23 cellular contexts compared by ENCODE assay signal in genomic region chr1:100573960-100574359, GRCh38.
"Had no signal": no experiment of that assay in that cellular context is flagged by ENCODE, and none has a peak within 500 bp of the region (broad histone marks: within the 10 kb centered on the region; RNA-seq: fewer than 3 reads in every experiment).

No MANE protein-coding gene starts in this region.

- H3K9me3 ChIP-seq: esophagus squamous epithelium, gastrocnemius medialis, lower lobe of right lung had no signal

- H3K4me1 ChIP-seq: esophagus squamous epithelium, gastrocnemius medialis, heart right ventricle, left lung, lower lobe of right lung had no signal

- H3K27ac ChIP-seq: epithelial cell of prostate, esophagus squamous epithelium, gastrocnemius medialis, heart right ventricle, left lung, lower lobe of right lung had no signal

- H3K4me3 ChIP-seq: esophagus squamous epithelium, gastrocnemius medialis, heart right ventricle, left lung, lower lobe of right lung, mucosa of descending colon had no signal

- H3K36me3 ChIP-seq: esophagus squamous epithelium, gastrocnemius medialis, heart right ventricle, left lung, lower lobe of right lung had no signal

- ATAC-seq: effector memory CD8-positive, alpha-beta T cell; esophagus mucosa; gastrocnemius medialis; heart right ventricle; left cardiac atrium; left lung; left ventricle myocardium superior; lower lobe of right lung; mucosa of descending colon; naive thymus-derived CD8-positive, alpha-beta T cell had no signal

- DNase-seq: cortex of kidney; effector CD8-positive, alpha-beta T cell; effector memory CD8-positive, alpha-beta T cell; endodermal cell; erythroblast; esophagus squamous epithelium; foreskin fibroblast; foreskin melanocyte; gastrocnemius medialis; glutamatergic neuron; head of caudate nucleus; heart right ventricle; hippocampal formation; left cardiac atrium; left lung; left ventricle myocardium superior; lower lobe of right lung; mesenchymal stem cell; mucosa of descending colon; naive B cell; naive thymus-derived CD8-positive, alpha-beta T cell had no signal
